In genomic region chr3:52392216-52392930, GRCh38 we compare ENCODE assay signal across 28 cellular contexts. TPM values are rescaled to one million over a fixed set of nuclear protein-coding genes. Genes with fewer than 3 reads are reported as not detected.
"Had no signal": no experiment of that assay in that cellular context is flagged by ENCODE, and none has a peak within 500 bp of the region (broad histone marks: within the 10 kb centered on the region; RNA-seq: fewer than 3 reads in every experiment).

No MANE protein-coding gene starts in this region.

- H3K27ac Mint-ChIP-seq: naive thymus-derived CD8-positive, alpha-beta T cell; nephron progenitor cell; stimulated activated memory B cell treated with anti-CD40 and anti-IgM and Interleukin-4, amounts not matched to agents 10 μg/mL and 1 μg/mL and 100 μg/mL, for 72 hours; type B pancreatic cell had no signal

- H3K4me2 ChIP-seq: smooth muscle cell had no signal

- ATAC-seq: effector memory CD8-positive, alpha-beta T cell; heart right ventricle; left ventricle myocardium superior; lower lobe of right lung; naive thymus-derived CD8-positive, alpha-beta T cell; sciatic nerve; stimulated activated memory B cell treated with anti-CD40 and anti-IgM and Interleukin-4, amounts not matched to agents 10 μg/mL and 1 μg/mL and 100 μg/mL, for 72 hours; stimulated activated naive CD8-positive, alpha-beta T cell treated with anti-CD3 and anti-CD28 coated beads, Interleukin-15, Interleukin-2, amounts not matched to agents 100 U/mL and 50 U/mL, for 24 hours had no signal

- H2AFZ ChIP-seq: parathyroid adenoma had no signal

- H3K4me1 ChIP-seq: esophagus squamous epithelium, heart right ventricle, lower lobe of right lung, parathyroid adenoma, testis, tibial artery had no signal

- H3K79me2 ChIP-seq: parathyroid adenoma had no signal

- H3K27ac ChIP-seq: esophagus squamous epithelium, heart right ventricle, lower lobe of right lung, neutrophil, parathyroid adenoma, testis, tibial artery had no signal

- H3K4me3 ChIP-seq: esophagus squamous epithelium, heart right ventricle, lower lobe of right lung, smooth muscle cell, testis, tibial artery had no signal

- H3K4me3 Mint-ChIP-seq: effector memory CD8-positive, alpha-beta T cell; naive thymus-derived CD8-positive, alpha-beta T cell; nephron progenitor cell; stimulated activated memory B cell treated with anti-CD40 and anti-IgM and Interleukin-4, amounts not matched to agents 10 μg/mL and 1 μg/mL and 100 μg/mL, for 72 hours; type B pancreatic cell had no signal

- H3K4me1 Mint-ChIP-seq: nephron progenitor cell; stimulated activated memory B cell treated with anti-CD40 and anti-IgM and Interleukin-4, amounts not matched to agents 10 μg/mL and 1 μg/mL and 100 μg/mL, for 72 hours had no signal

- H3K9ac ChIP-seq: parathyroid adenoma had no signal

- DNase-seq: cortex of kidney; effector memory CD8-positive, alpha-beta T cell; erythroblast; esophagus squamous epithelium; foreskin melanocyte; glutamatergic neuron; heart right ventricle; hippocampal formation; kidney glomerular epithelial cell; lower lobe of right lung; nephron progenitor cell; retina; stimulated activated CD4-positive, alpha-beta T cell treated with anti-CD3 and anti-CD28 coated beads, Interleukin-2, amount 100 ng/mL, for 24 hours; stimulated activated CD4-positive, alpha-beta T cell treated with anti-CD3 and anti-CD28 coated beads, Interleukin-4, amount 100 ng/mL, for 24 hours; stimulated activated naive CD8-positive, alpha-beta T cell treated with anti-CD3 and anti-CD28 coated beads, Interleukin-15, Interleukin-2, amounts not matched to agents 100 U/mL and 50 U/mL, for 24 hours; substantia nigra; testis; tibial artery had no signal

- H3K9me3 ChIP-seq: esophagus squamous epithelium, heart right ventricle, lower lobe of right lung, neutrophil, testis, tibial artery had no signal

- FAIRE-seq: endometrium, islet of Langerhans had no signal

- H3K27me3 ChIP-seq: esophagus squamous epithelium, heart right ventricle, neutrophil, testis, tibial artery had no signal

- H3K9me3 Mint-ChIP-seq: effector memory CD8-positive, alpha-beta T cell; naive thymus-derived CD8-positive, alpha-beta T cell; nephron progenitor cell; stimulated activated memory B cell treated with anti-CD40 and anti-IgM and Interleukin-4, amounts not matched to agents 10 μg/mL and 1 μg/mL and 100 μg/mL, for 72 hours; type B pancreatic cell had no signal

RNA-seq across cellular contexts. Expression of gene SEMA3G, which starts 52.5 kb away (rescaled TPM):
- total RNA-seq: naive thymus-derived CD8-positive, alpha-beta T cell had no signal
- polyA plus RNA-seq: naive thymus-derived CD8-positive, alpha-beta T cell had no signal
